In genomic region chr2:84375020-84375419, GRCh38 we compare ENCODE assay signal across 29 cellular contexts.
A peak's percentile ranks its signal among the peaks of the same experiment; 100 is the strongest.
DNase-seq lines count a peak whose midpoint lies in the region; ATAC-seq, FAIRE-seq and TF ChIP-seq lines count a peak whose summit lies in the region.
"Had no signal": no experiment of that assay in that cellular context is flagged by ENCODE, and none has a peak within 500 bp of the region (broad histone marks: within the 10 kb centered on the region; RNA-seq: fewer than 3 reads in every experiment).

No MANE protein-coding gene starts in this region.

- TF ChIP-seq CTCF in HepG2 (CRISPR knock-in tag; IDR thresholded peaks at IDR 0.05): no peak
- TF ChIP-seq CTCF in right lobe of liver (IDR thresholded peaks at IDR 0.05): no peak

- no TSS peak for BruUV-seq in HepG2 (replicated peaks; lab: Mats Ljungman, UMichigan)

- H3K27ac ChIP-seq in HepG2 (ENCODE audit: extremely low read length, insufficient read depth, low read length): no peak overlapping the region
- no peak overlapping the region for H3K27ac ChIP-seq in right lobe of liver
- H3K27ac ChIP-seq: 22Rv1; A549; BLaER1; BLaER1 treated with 17β-estradiol and CSF1 and Interleukin-3, amounts not matched to agents 10 nM and 100 nM; C4-2B had no signal

- no peak for TF ChIP-seq RAD21 in HepG2 (CRISPR knock-in tag; IDR thresholded peaks at IDR 0.05)

- H3K9ac ChIP-seq in HepG2 (ENCODE audit: insufficient read depth, low read depth, low read length): no peak overlapping the region
- H3K9ac ChIP-seq: BLaER1; BLaER1 treated with 17β-estradiol and CSF1 and Interleukin-3, amounts not matched to agents 10 nM and 100 nM had no signal

- POLR2A ChIA-PET in HepG2 (lab: Yijun Ruan, JAX): no interaction called here

- FAIRE-seq in HepG2 (lab: Jason Lieb, UNC): no peak
- FAIRE-seq: A204.1, A549, D721Med had no signal

- no peaks in the 10 kb centered on the region for H3K79me2 ChIP-seq in HepG2 (ENCODE audit: insufficient read depth, low read length)

- H3K4me3 ChIP-seq in HepG2 (replicated peaks in 1 of 3; ENCODE audit: insufficient read depth in 1 of 3, low read depth in 2 of 3, low read length in 3 of 3) (no peak overlapping the region), right lobe of liver (no peak overlapping the region)
- H3K4me3 ChIP-seq: A549; BLaER1; BLaER1 treated with 17β-estradiol and CSF1 and Interleukin-3, amounts not matched to agents 10 nM and 100 nM had no signal

- intact Hi-C loops in HepG2 (cut with micrococcal nuclease; ENCODE audit: unreplicated experiment) (no loop called here), right lobe of liver (cut with DNase I) (no loop called here)

- H3K27me3 ChIP-seq in HepG2 (ENCODE audit: control insufficient read depth in 1 of 2, insufficient read depth in 2 of 2, low read length in 2 of 2): no peaks in the 10 kb centered on the region
- no peaks in the 10 kb centered on the region for H3K27me3 ChIP-seq in right lobe of liver
- H3K27me3 ChIP-seq: BE2C; BLaER1; BLaER1 treated with 17β-estradiol and CSF1 and Interleukin-3, amounts not matched to agents 10 nM and 100 nM had no signal

- DNase-seq in HepG2 (ENCODE audit: low spot score) (no peak), right lobe of liver (no peak)
- DNase-seq: 8988T; ACHN; AML-193; BE2C; C1 segment of cervical spinal cord; Caco-2; Calu3; CD4-positive, alpha-beta memory T cell; CD4-positive, alpha-beta T cell; CD4-positive, CD25-positive, alpha-beta regulatory T cell; CD8-positive, alpha-beta memory T cell; CD8-positive, alpha-beta T cell; COR-L47; DMS 273 treated with DMSO at 0.1 percent for 48 hours; DMS153; DMS53; DMS79; DMS79 treated with DMSO at 0.1 percent for 48 hours; DND-41; EL had no signal

- in situ Hi-C loops in HepG2 (cut with HindIII; ENCODE audit: extremely low pct_ligation_motif_present, low pct_unique_long_range_greater_than_20kb): no loop called here

- H3K36me3 ChIP-seq in HepG2 (replicated peaks in 1 of 2; ENCODE audit: control insufficient read depth in 1 of 2, insufficient read depth in 2 of 2, low read length in 2 of 2) (no peaks in the 10 kb centered on the region), right lobe of liver (no peaks in the 10 kb centered on the region)
- H3K36me3 ChIP-seq: BE2C; BLaER1; BLaER1 treated with 17β-estradiol and CSF1 and Interleukin-3, amounts not matched to agents 10 nM and 100 nM had no signal

- no peaks in the 10 kb centered on the region for H3K9me3 ChIP-seq in HepG2 (ENCODE audit: low read length)
- no peaks in the 10 kb centered on the region for H3K9me3 ChIP-seq in right lobe of liver
- H3K9me3 ChIP-seq: A549; BE2C; BLaER1; BLaER1 treated with 17β-estradiol and CSF1 and Interleukin-3, amounts not matched to agents 10 nM and 100 nM; Caco-2 had no signal

- H2AFZ ChIP-seq in HepG2 (ENCODE audit: low read length): no peak overlapping the region

- ATAC-seq in HepG2 (no peak), right lobe of liver (no peak)
- ATAC-seq: A549; CD8-positive, alpha-beta T cell had no signal

- no peaks in the 10 kb centered on the region for H4K20me1 ChIP-seq in HepG2 (ENCODE audit: insufficient read depth, low read length)
- H4K20me1 ChIP-seq: BLaER1; BLaER1 treated with 17β-estradiol and CSF1 and Interleukin-3, amounts not matched to agents 10 nM and 100 nM had no signal

- no peak for TF ChIP-seq EP300 in HepG2 (IDR thresholded peaks at IDR 0.05; ENCODE audit: low read depth in 2 of 2, low read length in 2 of 2)
- TF ChIP-seq EP300 in HepG2 (CRISPR knock-in tag; IDR thresholded peaks at IDR 0.05; ENCODE audit: borderline replicate concordance): no peak

- no peak overlapping the region for H3K4me2 ChIP-seq in HepG2 (ENCODE audit: low read depth, low read length)
- H3K4me2 ChIP-seq: A549; BLaER1; BLaER1 treated with 17β-estradiol and CSF1 and Interleukin-3, amounts not matched to agents 10 nM and 100 nM had no signal

- CTCF ChIA-PET in HepG2 (lab: Yijun Ruan, JAX; ENCODE audit: low intra/inter-chr PET ratio, low total read pairs): no interaction called here

- H3K4me1 ChIP-seq in HepG2 (ENCODE audit: insufficient read depth, low read length) (no peaks in the 10 kb centered on the region), right lobe of liver (no peaks in the 10 kb centered on the region)
- H3K4me1 ChIP-seq: A549; BE2C; BLaER1; BLaER1 treated with 17β-estradiol and CSF1 and Interleukin-3, amounts not matched to agents 10 nM and 100 nM; Caco-2 had no signal

- WGBS in HepG2 (ENCODE audit: low lambda C conversion rate): 7% methylated on average over 3 of the region's 3 CpGs
- 78% methylated on average over 3 of the region's 3 CpGs for WGBS in right lobe of liver (ENCODE audit: insufficient coverage, low coverage, low lambda C conversion rate, missing lambda C conversion rate)

- TF ChIP-seq POLR2A in HepG2 (IDR thresholded peaks at IDR 0.05; ENCODE audit: insufficient read depth in 1 of 2, low read depth in 2 of 2, low read length in 2 of 2) (no peak), right lobe of liver (IDR thresholded peaks at IDR 0.05) (no peak)

TF ChIP-seq in HepG2, 621 proteins besides CTCF, POLR2A, EP300 and RAD21:
- TF ChIP-seq CENPT (CRISPR knock-in tag; IDR thresholded peaks at IDR 0.05; ENCODE audit: low read depth): no peak
- TF ChIP-seq CREB1 (IDR thresholded peaks at IDR 0.05): peak; percentile 81
- TF ChIP-seq CREB1 (CRISPR knock-in tag; IDR thresholded peaks at IDR 0.05): no peak
- no peak for TF ChIP-seq ZNF672 (CRISPR knock-in tag; IDR thresholded peaks at IDR 0.05)
- TF ChIP-seq NCOA2 (CRISPR knock-in tag; IDR thresholded peaks at IDR 0.05): no peak
- peak; percentile 50 for TF ChIP-seq MAFF (IDR thresholded peaks at IDR 0.05; ENCODE audit: low read depth, low read length)
- no peak for TF ChIP-seq CBX1 (IDR thresholded peaks at IDR 0.05; ENCODE audit: low read depth)
- peak; percentile 53 to 64; a peak in 3 of 4 replicates for TF ChIP-seq MAFK (conservative IDR thresholded peaks at IDR 0.05 in 1 of 2, IDR thresholded peaks at IDR 0.05 in 1 of 2; ENCODE audit: low read length in 2 of 2)
